ENCODE assay signal across 8 cellular contexts in genomic region chr10:74824184-74825032, GRCh38. TPM values are rescaled to one million over a fixed set of nuclear protein-coding genes. Genes with fewer than 3 reads are reported as not detected.
A peak's percentile ranks its signal among the peaks of the same experiment; 100 is the strongest.
DNase-seq lines count a peak whose midpoint lies in the region; ATAC-seq, FAIRE-seq and TF ChIP-seq lines count a peak whose summit lies in the region.

No MANE protein-coding gene starts in this region.

- peaks cover 57% of the 10 kb centered on the region for H3K4me1 Mint-ChIP-seq in mesothelial cell of epicardium

- H3K9ac ChIP-seq in ES-I3 (ENCODE audit: low read depth, low read length): peak overlapping the region; percentile 73

- peak overlapping the region; percentile 82 to 89 for H3K27ac ChIP-seq in testis

- 19 to 38% methylated on average over 8 to 24 of the region's 26 CpGs for WGBS in testis, 2 donors

- peak overlapping the region; percentile 89 for H3K27ac Mint-ChIP-seq in mesothelial cell of epicardium

- FAIRE-seq in bronchial epithelial cell (lab: Jason Lieb, UNC): no peak

- no peaks in the 10 kb centered on the region for H3K27me3 Mint-ChIP-seq in mesothelial cell of epicardium (ENCODE audit: low read depth)

- no peaks in the 10 kb centered on the region for H3K9me3 Mint-ChIP-seq in mesothelial cell of epicardium

- no peaks in the 10 kb centered on the region for H3K9me3 ChIP-seq in ES-I3 (ENCODE audit: control insufficient read depth, insufficient read depth, low read length)
- no peaks in the 10 kb centered on the region for H3K9me3 ChIP-seq in testis

- H3K27me3 ChIP-seq in bronchial epithelial cell (ENCODE audit: control insufficient read depth, insufficient read depth, low read length): no peaks in the 10 kb centered on the region
- H3K27me3 ChIP-seq in testis: no peaks in the 10 kb centered on the region

- intact Hi-C loops in testis (cut with DNase I; ENCODE audit: low total_unique reads): no loop called here

- H3K36me3 ChIP-seq in ES-I3 (ENCODE audit: insufficient read depth, low read length): no peaks in the 10 kb centered on the region
- H3K36me3 ChIP-seq in bronchial epithelial cell (ENCODE audit: control insufficient read depth, insufficient read depth, low read length): no peaks in the 10 kb centered on the region
- H3K36me3 ChIP-seq in testis (ENCODE audit: low read depth, missing control alignments): no peaks in the 10 kb centered on the region

- peak overlapping the region; percentile 81 for H3K4me3 Mint-ChIP-seq in mesothelial cell of epicardium

- peak overlapping the region; percentile 96 for H3K4me3 ChIP-seq in bronchial epithelial cell (ENCODE audit: low read depth, low read length)
- peak overlapping the region; percentile 89 to 98 for H3K4me3 ChIP-seq in testis

- no peak for TF ChIP-seq POLR2A in testis (IDR thresholded peaks at IDR 0.05)

- H3K4me1 ChIP-seq in ES-I3 (ENCODE audit: insufficient read depth, low read length) (peaks cover 12% of the 10 kb centered on the region), testis (peaks cover 43% of the 10 kb centered on the region)

- DNase-seq in SK-MEL-5 (ENCODE audit: low read depth, low spot score) (peak; percentile 6), bronchial epithelial cell (ENCODE audit: low read depth) (no peak), mesothelial cell of epicardium (ENCODE audit: low spot score in 2 of 2, unreplicated experiment in 2 of 2) (peak in 1 of 2 experiments; percentile 43), testis (no peak), AG20443 (ENCODE audit: low spot score) (no peak)

- H3K36me3 Mint-ChIP-seq in mesothelial cell of epicardium: peaks cover 6% of the 10 kb centered on the region

- in situ Hi-C loops in SK-MEL-5 (cut with HindIII; ENCODE audit: low pct_unique_long_range_greater_than_20kb, low sequenced_read_pairs): no loop called here

- ATAC-seq in HG03045 (IDR thresholded peaks at IDR 0.05; ENCODE audit: unreplicated experiment) (no peak), HG03108 (IDR thresholded peaks at IDR 0.05; ENCODE audit: unreplicated experiment) (no peak)

- TF ChIP-seq CTCF in bronchial epithelial cell (IDR thresholded peaks at IDR 0.05; ENCODE audit: insufficient read depth, low read length, severe bottlenecking) (no peak), mesothelial cell of epicardium (IDR thresholded peaks at IDR 0.05; ENCODE audit: unreplicated experiment) (no peak), testis (IDR thresholded peaks at IDR 0.05) (no peak)

RNA-seq across cellular contexts. Expression of gene KAT6B, which starts 2.0 kb away (rescaled TPM):
- 12.0 and 12.2 TPM in 2 replicates for total RNA-seq in SK-MEL-5 (2014; rRNA removed; shearing (Covaris generic))
- polyA plus RNA-seq in SK-MEL-5 (2015; cell fraction: cytosol; rRNA removed): 9.0 and 12.3 TPM in 2 replicates
- 9.3 and 12.1 TPM in 2 replicates for polyA plus RNA-seq in SK-MEL-5 (2015; cell fraction: nucleus; rRNA removed)
- 8.7 and 12.9 TPM in 2 replicates for total RNA-seq in bronchial epithelial cell
- total RNA-seq in mesothelial cell of epicardium: 147 to 155 TPM (median 148 TPM) in 3 replicates
- 100 to 1,000 TPM; 106 to 109 TPM for total RNA-seq in testis
- 23.9 TPM for polyA plus RNA-seq in testis (ENCODE audit: insufficient read depth, low read depth, low replicate concordance)
